Comparison of ENCODE assay signal across 8 cellular contexts in the genomic region with DNA sequence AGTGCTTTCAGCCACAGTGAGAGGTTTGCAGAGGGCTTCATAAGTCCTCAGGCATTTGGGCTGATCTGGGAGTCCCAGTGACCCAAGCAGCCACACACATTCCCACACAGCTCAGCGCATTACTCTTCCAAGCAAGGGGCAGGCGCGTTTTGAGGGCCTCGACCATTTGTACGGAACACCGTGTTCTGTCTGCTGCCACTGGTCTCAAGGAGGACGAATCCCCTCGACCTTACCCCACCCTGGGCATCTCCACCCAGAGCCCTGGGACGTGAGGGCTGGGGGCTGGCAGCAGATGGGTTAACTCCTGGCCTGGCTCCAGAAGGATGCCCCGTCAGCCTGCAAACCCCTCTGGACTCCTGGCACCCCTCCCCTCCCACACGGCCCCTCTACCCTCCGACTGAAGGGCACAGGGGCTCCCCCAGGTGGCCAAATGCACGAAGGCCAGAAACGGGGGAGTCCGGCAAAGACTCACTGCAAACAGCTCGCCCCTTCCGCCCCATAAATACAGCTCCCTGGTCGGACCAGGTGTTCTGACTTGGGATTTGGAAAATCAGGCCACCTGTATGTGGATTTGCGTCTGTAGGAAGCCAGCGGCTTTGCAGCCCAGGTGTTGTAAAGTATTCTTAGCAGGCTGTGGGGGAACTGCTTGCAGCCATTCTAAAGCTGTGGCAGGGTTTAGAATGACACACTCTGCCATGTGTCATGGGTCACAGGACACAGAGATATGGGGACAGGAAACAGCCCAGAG. TPM values are rescaled to one million over a fixed set of nuclear protein-coding genes. Genes with fewer than 3 reads are reported as not detected.
DNase-seq lines count a peak whose midpoint lies in the region; ATAC-seq and TF ChIP-seq lines count a peak whose summit lies in the region.

No MANE protein-coding gene starts in this region.

- peak; percentile 50 for DNase-seq in 8988T
- DNase-seq in NOMO-1 (lab: John Stamatoyannopoulos, UW; ENCODE audit: unreplicated experiment in 2 of 2), result peak; percentile 66 to 75
- DNase-seq in activated T-cell treated with anti-CD3 and anti-CD28 coated beads for 1 hour (ENCODE audit: low read depth), result peak; percentile 45
- no peak for DNase-seq in esophagus squamous epithelium (lab: John Stamatoyannopoulos, UW)
- DNase-seq in naive thymus-derived CD8-positive, alpha-beta T cell, result peak; percentile 26 to 79 (median 47)

- TF ChIP-seq CTCF in GM12874 (IDR thresholded peaks at IDR 0.05; ENCODE audit: insufficient read depth, low read depth, low read length), result peak; percentile 92
- peak; percentile 66 to 84 (median 80) for TF ChIP-seq CTCF in esophagus squamous epithelium (IDR thresholded peaks at IDR 0.05)

- POLR2A ChIA-PET in naive thymus-derived CD8-positive, alpha-beta T cell (lab: Charles Lee), result interaction anchor here (1.0 to 7.4 kb wide), 6 partner anchors 13 to 70 kb away, joined by 3 to 107 read pairs (median 34); a partner anchor contains a TSS

- no peaks in the 10 kb centered on the region for H3K9me3 ChIP-seq in esophagus squamous epithelium
- no peaks in the 10 kb centered on the region for H3K9me3 ChIP-seq in stomach smooth muscle (ENCODE audit: control insufficient read depth in 2 of 2, low read length in 2 of 2)

- WGBS in esophagus squamous epithelium, 2 donors, result 11 to 20% methylated on average over 5 to 7 of the region's 20 CpGs

- H3K9ac ChIP-seq in stomach smooth muscle (ENCODE audit: low read length in 2 of 2), result peak overlapping the region; percentile 20 to 66

- intact Hi-C loops in esophagus squamous epithelium (cut with DNase I), result loop anchor here (5.0 to 10.0 kb wide), 2 partner anchors 62 to 110 kb away; a partner anchor contains a TSS

- H3K27ac ChIP-seq in esophagus squamous epithelium, result peak overlapping the region; percentile 78 to 91 (median 90)
- peak overlapping the region; percentile 94 for H3K27ac ChIP-seq in stomach smooth muscle (ENCODE audit: low read length)

- H3K9me3 Mint-ChIP-seq in naive thymus-derived CD8-positive, alpha-beta T cell, result no peaks in the 10 kb centered on the region

- H3K36me3 Mint-ChIP-seq in naive thymus-derived CD8-positive, alpha-beta T cell, result no peaks in the 10 kb centered on the region

- peak overlapping the region in 1 of 10 donors; percentile 20 for H3K4me3 Mint-ChIP-seq in naive thymus-derived CD8-positive, alpha-beta T cell

- ATAC-seq in HG03159 (IDR thresholded peaks at IDR 0.05; ENCODE audit: unreplicated experiment), result peak; percentile 33
- peak; percentile 60 to 67 for ATAC-seq in naive thymus-derived CD8-positive, alpha-beta T cell

- no peaks in the 10 kb centered on the region for H3K36me3 ChIP-seq in esophagus squamous epithelium
- H3K36me3 ChIP-seq in stomach smooth muscle (ENCODE audit: control insufficient read depth in 2 of 2, insufficient read depth in 2 of 2, low read length in 2 of 2), result no peaks in the 10 kb centered on the region

- TF ChIP-seq POLR2A in esophagus squamous epithelium (IDR thresholded peaks at IDR 0.05), result no peak

- H3K27me3 ChIP-seq in esophagus squamous epithelium, result no peaks in the 10 kb centered on the region
- no peaks in the 10 kb centered on the region for H3K27me3 ChIP-seq in stomach smooth muscle (ENCODE audit: control insufficient read depth in 1 of 2, insufficient read depth in 2 of 2, low read length in 2 of 2)

- H3K4me3 ChIP-seq in esophagus squamous epithelium, result no peak overlapping the region
- peak overlapping the region in 1 of 2 donors; percentile 35 for H3K4me3 ChIP-seq in stomach smooth muscle (ENCODE audit: low read length in 2 of 2)

- H3K4me1 ChIP-seq in esophagus squamous epithelium (peaks cover 35 to 71% (median 52%) of the 10 kb centered on the region in 3 donors), stomach smooth muscle (ENCODE audit: control insufficient read depth, insufficient read depth, low read length) (peaks cover 49% of the 10 kb centered on the region)

- H3K27ac Mint-ChIP-seq in naive thymus-derived CD8-positive, alpha-beta T cell, result peak overlapping the region in 2 of 10 donors; percentile 46 to 61

- peaks cover 0 to 2% (median under 1%) of the 10 kb centered on the region in 5 donors for H3K27me3 Mint-ChIP-seq in naive thymus-derived CD8-positive, alpha-beta T cell

- H3K4me1 Mint-ChIP-seq in naive thymus-derived CD8-positive, alpha-beta T cell, result peaks cover 3 to 44% (median 8%) of the 10 kb centered on the region in 4 donors

RNA-seq across cellular contexts. Expression of a gene that starts 33.6 kb away (rescaled TPM):
- 1,000 to 10,000 TPM in 2 of 4 donors, 100 to 1,000 TPM in 2; 670 to 1,121 (median 903) TPM for total RNA-seq in esophagus squamous epithelium
- total RNA-seq in naive thymus-derived CD8-positive, alpha-beta T cell, result 1,000 to 10,000 TPM; 1,008 to 1,051 TPM
- 1,000 to 10,000 TPM; 1,851 to 2,224 (median 2,052) TPM for polyA plus RNA-seq in naive thymus-derived CD8-positive, alpha-beta T cell
